Comparison of ENCODE assay signal across 8 cellular contexts in the genomic region with DNA sequence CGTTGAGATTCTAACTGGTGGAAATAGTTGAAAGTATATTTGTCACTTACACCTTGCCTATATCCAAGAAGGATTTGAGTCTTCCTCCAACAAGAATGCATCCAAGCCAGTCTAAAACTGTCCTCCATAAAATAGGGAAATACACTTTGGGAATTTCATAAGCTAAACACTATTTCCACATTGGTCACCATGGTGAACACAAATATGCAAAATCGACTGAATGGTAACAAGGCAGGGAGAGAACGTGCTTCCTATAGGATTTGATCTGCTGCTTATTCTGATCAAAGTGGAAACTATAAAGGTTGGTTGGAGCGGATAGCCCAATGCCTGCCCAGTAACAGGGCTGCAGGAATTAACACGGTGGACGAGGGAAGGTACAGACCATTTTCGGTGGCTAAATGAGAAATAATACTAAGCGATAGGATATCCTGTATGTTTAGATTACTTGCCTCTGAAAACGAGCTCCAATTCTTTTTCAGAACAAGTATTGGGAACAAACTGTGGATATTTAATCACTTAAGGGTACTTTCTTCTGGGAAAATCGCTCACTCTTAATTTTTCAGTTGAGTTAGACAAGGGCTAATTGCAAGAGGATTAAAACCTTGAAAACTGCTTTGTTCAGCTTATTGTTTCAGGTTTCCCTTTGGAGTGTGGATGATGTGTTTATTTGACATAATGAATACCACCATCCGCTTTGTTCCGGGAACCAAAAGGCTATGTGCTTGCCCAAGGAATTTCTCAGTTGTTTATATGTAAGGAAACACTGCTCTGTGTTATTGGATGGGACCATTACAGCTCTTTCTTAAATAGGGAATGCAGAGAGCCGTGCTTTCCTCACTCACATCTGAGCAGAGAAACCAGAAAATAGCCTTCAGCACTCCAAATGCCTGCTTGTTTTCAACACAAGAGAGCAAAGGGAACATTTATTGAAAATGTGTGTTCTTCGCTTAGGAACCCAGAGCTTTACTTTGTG.
DNase-seq lines count a peak whose midpoint lies in the region; ATAC-seq and TF ChIP-seq lines count a peak whose summit lies in the region.
"Had no signal": no experiment of that assay in that cellular context is flagged by ENCODE, and none has a peak within 500 bp of the region (broad histone marks: within the 10 kb centered on the region; RNA-seq: fewer than 3 reads in every experiment).

No MANE protein-coding gene starts in this region.

- intact Hi-C loops in tibial artery (cut with DNase I; ENCODE audit: low total_unique reads): loop anchor here (2.0 kb wide), 1 partner anchor 17 kb away; no protein-coding TSS in a partner anchor

- H3K36me3 Mint-ChIP-seq in CD8-positive, alpha-beta memory T cell: no peaks in the 10 kb centered on the region
- H3K36me3 Mint-ChIP-seq: natural killer cell treated with Interleukin-12 subunit alpha and Interleukin-12 subunit beta and Interleukin-15 and Interleukin-18, amount 100 ng/mL, for 72 hours had no signal

- H3K27me3 Mint-ChIP-seq in CD8-positive, alpha-beta memory T cell: peaks cover 4 to 61% of the 10 kb centered on the region in 2 donors

- ATAC-seq in HG03039 (IDR thresholded peaks at IDR 0.05; ENCODE audit: unreplicated experiment) (no peak), HG02884 (IDR thresholded peaks at IDR 0.05; ENCODE audit: unreplicated experiment) (no peak)

- H3K9me3 ChIP-seq in SJSA1 (replicated peaks) (no peaks in the 10 kb centered on the region), muscle layer of colon (ENCODE audit: low read length) (no peaks in the 10 kb centered on the region), tibial artery (no peaks in the 10 kb centered on the region)
- no peaks in the 10 kb centered on the region for H3K9me3 ChIP-seq in CD8-positive, alpha-beta memory T cell (ENCODE audit: low read length)

- no peak overlapping the region for H3K4me3 Mint-ChIP-seq in CD8-positive, alpha-beta memory T cell

- H3K4me3 ChIP-seq in SJSA1: 0 out of 2 replicates have a peak overlapping the region, but pooled peaks have one; percentile 1
- peak overlapping the region in 1 of 2 donors; percentile 7 for H3K4me3 ChIP-seq in muscle layer of colon (ENCODE audit: low read depth in 1 of 2, low read length in 2 of 2)
- H3K4me3 ChIP-seq in tibial artery: peak overlapping the region; percentile 22 to 35
- no peak overlapping the region for H3K4me3 ChIP-seq in CD8-positive, alpha-beta memory T cell (ENCODE audit: low read length)

- peaks cover 0 to 10% (median 5%) of the 10 kb centered on the region in 3 donors for H3K4me1 Mint-ChIP-seq in CD8-positive, alpha-beta memory T cell

- peak overlapping the region; percentile 6 for H3K9ac ChIP-seq in muscle layer of colon (ENCODE audit: low read length)

- no peaks in the 10 kb centered on the region for H3K9me3 Mint-ChIP-seq in CD8-positive, alpha-beta memory T cell
- H3K9me3 Mint-ChIP-seq: natural killer cell treated with Interleukin-12 subunit alpha and Interleukin-12 subunit beta and Interleukin-15 and Interleukin-18, amount 100 ng/mL, for 72 hours had no signal

- TF ChIP-seq CTCF in tibial artery (IDR thresholded peaks at IDR 0.05): no peak

- no peak overlapping the region for H3K27ac Mint-ChIP-seq in CD8-positive, alpha-beta memory T cell
- H3K27ac Mint-ChIP-seq: natural killer cell treated with Interleukin-12 subunit alpha and Interleukin-12 subunit beta and Interleukin-15 and Interleukin-18, amount 100 ng/mL, for 72 hours had no signal

- POLR2A ChIA-PET in CD8-positive, alpha-beta memory T cell (lab: Charles Lee): no interaction called here

- H3K27me3 ChIP-seq in SJSA1 (replicated peaks) (no peaks in the 10 kb centered on the region), muscle layer of colon (ENCODE audit: control insufficient read depth in 1 of 2, insufficient read depth in 2 of 2, low read length in 2 of 2) (no peaks in the 10 kb centered on the region), tibial artery (no peaks in the 10 kb centered on the region)
- peaks cover 9% of the 10 kb centered on the region for H3K27me3 ChIP-seq in CD8-positive, alpha-beta memory T cell (ENCODE audit: insufficient read depth, low read length, poor library complexity, severe bottlenecking)

- H3K4me1 ChIP-seq in SJSA1 (replicated peaks): peaks cover 64% of the 10 kb centered on the region
- H3K4me1 ChIP-seq in muscle layer of colon (ENCODE audit: insufficient read depth, low read length): peaks cover 58% of the 10 kb centered on the region
- peaks cover 0 to 80% (median 52%) of the 10 kb centered on the region in 4 donors for H3K4me1 ChIP-seq in tibial artery
- no peaks in the 10 kb centered on the region for H3K4me1 ChIP-seq in CD8-positive, alpha-beta memory T cell (ENCODE audit: insufficient read depth, low read length)

- DNase-seq in SJSA1 (ENCODE audit: low read depth in 1 of 2, low spot score in 2 of 2): peak; percentile 53 to 81
- DNase-seq in epithelial cell of prostate (ENCODE audit: low read depth, low spot score): no peak
- no peak for DNase-seq in tibial artery
- no peak for DNase-seq in CD8-positive, alpha-beta memory T cell

- peak overlapping the region; percentile 78 for H3K27ac ChIP-seq in SJSA1
- peak overlapping the region; percentile 68 for H3K27ac ChIP-seq in epithelial cell of prostate
- peak overlapping the region; percentile 81 for H3K27ac ChIP-seq in muscle layer of colon (ENCODE audit: low read depth, low read length)
- H3K27ac ChIP-seq in tibial artery: peak overlapping the region; percentile 76 to 88
- no peak overlapping the region for H3K27ac ChIP-seq in CD8-positive, alpha-beta memory T cell (ENCODE audit: low read depth, low read length)

- CTCF ChIA-PET in CD8-positive, alpha-beta memory T cell (lab: Charles Lee): no interaction called here

- H3K36me3 ChIP-seq in SJSA1 (no peaks in the 10 kb centered on the region), muscle layer of colon (ENCODE audit: insufficient read depth, low read length) (no peaks in the 10 kb centered on the region), tibial artery (no peaks in the 10 kb centered on the region)
- no peaks in the 10 kb centered on the region for H3K36me3 ChIP-seq in CD8-positive, alpha-beta memory T cell (ENCODE audit: insufficient read depth, low read length)

Comparison
In these comparisons a context has a peak if more than half of its experiments do, and no peak if none do; other contexts are left out.
1. DNase-seq: peak in SJSA1 (2 of 2); none in epithelial cell of prostate (single experiment), tibial artery (0 of 2) and CD8-positive, alpha-beta memory T cell (0 of 5).